Comparison of ENCODE assay signal across 26 cellular contexts in genomic region chr6:40302856-40303449, GRCh38.
DNase-seq lines count a peak whose midpoint lies in the region; ATAC-seq, FAIRE-seq and TF ChIP-seq lines count a peak whose summit lies in the region.
"Had no signal": no experiment of that assay in that cellular context is flagged by ENCODE, and none has a peak within 500 bp of the region (broad histone marks: within the 10 kb centered on the region; RNA-seq: fewer than 3 reads in every experiment).

No MANE protein-coding gene starts in this region.

- peak overlapping the region; percentile 57 for H3K18ac ChIP-seq in neuronal stem cell (ENCODE audit: low read length)

- WGBS in neuronal stem cell (ENCODE audit: extremely low coverage in 2 of 2, insufficient read length in 2 of 2, insufficient replicate concordance in 1 of 2), 2 donors = no CpG with 5 or more reads among the region's 8 CpGs

- peak overlapping the region; percentile 0 for H2AK5ac ChIP-seq in neuronal stem cell (ENCODE audit: low read depth, low read length)

- no peak overlapping the region for H3K23ac ChIP-seq in neuronal stem cell (ENCODE audit: low read depth, low read length, poor library complexity)

- H3K79me1 ChIP-seq in neuronal stem cell (ENCODE audit: low read depth, low read length) = no peaks in the 10 kb centered on the region

- no peak overlapping the region for H2BK12ac ChIP-seq in neuronal stem cell (ENCODE audit: low read length)

- no peaks in the 10 kb centered on the region for H3K36me3 ChIP-seq in neuronal stem cell (replicated peaks in 1 of 2; ENCODE audit: control insufficient read depth in 2 of 2, insufficient read depth in 2 of 2, low read length in 2 of 2)
- H3K36me3 ChIP-seq: BE2C had no signal

- H3K4me2 ChIP-seq in neuronal stem cell (ENCODE audit: insufficient read depth, low read length, poor library complexity, severe bottlenecking) = no peak overlapping the region
- H3K4me2 ChIP-seq: A549, GM23338, KMS-11, SK-N-SH had no signal

- H3K36me3 Mint-ChIP-seq in natural killer cell treated with Interleukin-12 subunit alpha and Interleukin-12 subunit beta and Interleukin-15 and Interleukin-18, amount 100 ng/mL, for 72 hours = no peaks in the 10 kb centered on the region

- H3K9me3 Mint-ChIP-seq in natural killer cell treated with Interleukin-12 subunit alpha and Interleukin-12 subunit beta and Interleukin-15 and Interleukin-18, amount 100 ng/mL, for 72 hours = no peaks in the 10 kb centered on the region
- H3K9me3 Mint-ChIP-seq: T-helper 2 cell treated with Interferon-gamma antibody and Interleukin-4, amounts not matched to agents 5 μg/mL and 100 μg/mL, for 36 hours had no signal

- H3K9ac ChIP-seq in neuronal stem cell (ENCODE audit: low read depth, low read length, poor library complexity) = no peak overlapping the region
- H3K9ac ChIP-seq: KMS-11, SK-N-SH had no signal

- peaks cover 0 to 6% of the 10 kb centered on the region in 2 donors for H3K4me1 ChIP-seq in neuronal stem cell (ENCODE audit: control insufficient read depth in 2 of 2, insufficient read depth in 1 of 2, low read depth in 1 of 2, low read length in 2 of 2)
- H3K4me1 ChIP-seq: A549 had no signal

- H3K9me3 ChIP-seq in neuronal stem cell (replicated peaks in 1 of 2; ENCODE audit: control insufficient read depth in 2 of 2, insufficient read depth in 1 of 2, low read depth in 1 of 2, low read length in 2 of 2) = peaks cover 0 to 2% of the 10 kb centered on the region in 2 donors
- H3K9me3 ChIP-seq: A549, BE2C, SK-N-SH had no signal

- no peak overlapping the region for H3K4me3 Mint-ChIP-seq in natural killer cell treated with Interleukin-12 subunit alpha and Interleukin-12 subunit beta and Interleukin-15 and Interleukin-18, amount 100 ng/mL, for 72 hours
- H3K4me3 Mint-ChIP-seq: GM23338; T-helper 2 cell treated with Interferon-gamma antibody and Interleukin-4, amounts not matched to agents 5 μg/mL and 100 μg/mL, for 36 hours had no signal

- no peak overlapping the region for H3K4me3 ChIP-seq in neuronal stem cell (ENCODE audit: low read length in 2 of 2)
- H3K4me3 ChIP-seq: A549, GM23338 had no signal

- no peak overlapping the region for H3K27ac ChIP-seq in neuronal stem cell (replicated peaks; ENCODE audit: low read length)
- H3K27ac ChIP-seq: A549, KMS-11 had no signal

- no peak overlapping the region for H4K91ac ChIP-seq in neuronal stem cell (ENCODE audit: low read depth, low read length, poor library complexity)

- peaks cover 25 to 53% of the 10 kb centered on the region in 2 donors for H3K27me3 Mint-ChIP-seq in natural killer cell treated with Interleukin-12 subunit alpha and Interleukin-12 subunit beta and Interleukin-15 and Interleukin-18, amount 100 ng/mL, for 72 hours

- no peak overlapping the region for H2BK5ac ChIP-seq in neuronal stem cell (ENCODE audit: low read length)

- no peak overlapping the region for H2AFZ ChIP-seq in neuronal stem cell (ENCODE audit: low read length)
- H2AFZ ChIP-seq: GM23338 had no signal

- H2BK120ac ChIP-seq in neuronal stem cell (ENCODE audit: low read depth, low read length) = no peak overlapping the region

- no peak overlapping the region for H4K8ac ChIP-seq in neuronal stem cell (ENCODE audit: low read depth, low read length)

- H3K14ac ChIP-seq in neuronal stem cell (ENCODE audit: low read length) = no peak overlapping the region

- H3K4me1 Mint-ChIP-seq in natural killer cell treated with Interleukin-12 subunit alpha and Interleukin-12 subunit beta and Interleukin-15 and Interleukin-18, amount 100 ng/mL, for 72 hours (ENCODE audit: low read depth in 2 of 2) = no peaks in the 10 kb centered on the region

- TF ChIP-seq POLR2A in GM12892 (IDR thresholded peaks at IDR 0.05; ENCODE audit: low read depth, low read length) = no peak

- DNase-seq in DMS 273 treated with DMSO at 0.1 percent for 48 hours (lab: John Stamatoyannopoulos, UW) (peak; percentile 28), NCI-H2171 treated with DMSO at 0.1 percent for 48 hours (lab: John Stamatoyannopoulos, UW) (peak; percentile 94), NCI-H82 treated with DMSO at 0.1 percent for 48 hours (lab: John Stamatoyannopoulos, UW; ENCODE audit: unreplicated experiment) (peak; percentile 93), neuronal stem cell (ENCODE audit: low spot score) (no peak), GM12892 (ENCODE audit: insufficient read length) (no peak), NCI-H187 treated with DMSO at 0.1 percent for 48 hours (lab: John Stamatoyannopoulos, UW) (no peak)
- DNase-seq in natural killer cell treated with Interleukin-12 subunit alpha and Interleukin-12 subunit beta and Interleukin-15 and Interleukin-18, amount 100 ng/mL, for 72 hours (ENCODE audit: low spot score) = no peak
- DNase-seq: BE2C; DMS153; HCEC 1CT; IMR-90; NCI-H1105; NCI-H2107; NCI-H2227 treated with DMSO at 0.1 percent for 48 hours; NCI-H526; NK-92 treated with Interleukin-12 subunit alpha and Interleukin-12 subunit beta, amount 100 ng/mL, for 24 hours; SIG-M5; SK-N-SH had no signal

- H3K4ac ChIP-seq in neuronal stem cell (ENCODE audit: low read length) = no peak overlapping the region

- FAIRE-seq in GM12892 (lab: Jason Lieb, UNC) = no peak
- FAIRE-seq: A549, G401.6, GM18507, HTR-8/SVneo had no signal

- H3K27ac Mint-ChIP-seq in natural killer cell treated with Interleukin-12 subunit alpha and Interleukin-12 subunit beta and Interleukin-15 and Interleukin-18, amount 100 ng/mL, for 72 hours = no peak overlapping the region
- H3K27ac Mint-ChIP-seq: GM23338; T-helper 2 cell treated with Interferon-gamma antibody and Interleukin-4, amounts not matched to agents 5 μg/mL and 100 μg/mL, for 36 hours had no signal

- H3K27me3 ChIP-seq in neuronal stem cell (ENCODE audit: control insufficient read depth in 3 of 3, insufficient read depth in 3 of 3, low read depth in 1 of 3, low read length in 3 of 3) = no peaks in the 10 kb centered on the region
- H3K27me3 ChIP-seq: BE2C had no signal

- ATAC-seq in natural killer cell treated with Interleukin-12 subunit alpha and Interleukin-12 subunit beta and Interleukin-15 and Interleukin-18, amount 100 ng/mL, for 72 hours = no peak
- ATAC-seq: A549, GM23338, Panc1 had no signal

- H2BK15ac ChIP-seq in neuronal stem cell (ENCODE audit: low read length) = no peak overlapping the region

Comparison
In these comparisons a context has a peak if more than half of its experiments do, and no peak if none do; other contexts are left out.
1. DNase-seq: peak in DMS 273 treated with DMSO at 0.1 percent for 48 hours (single experiment), NCI-H2171 treated with DMSO at 0.1 percent for 48 hours (single experiment) and NCI-H82 treated with DMSO at 0.1 percent for 48 hours (single experiment); none in neuronal stem cell (single experiment), GM12892 (single experiment), natural killer cell treated with Interleukin-12 subunit alpha and Interleukin-12 subunit beta and Interleukin-15 and Interleukin-18, amount 100 ng/mL, for 72 hours (single experiment) and NCI-H187 treated with DMSO at 0.1 percent for 48 hours (single experiment).